ENCODE assay signal across 8 cellular contexts in genomic region chr1:37486680-37487618, GRCh38. TPM values are rescaled to one million over a fixed set of nuclear protein-coding genes. Genes with fewer than 3 reads are reported as not detected.
DNase-seq lines count a peak whose midpoint lies in the region; ATAC-seq and TF ChIP-seq lines count a peak whose summit lies in the region.

No MANE protein-coding gene starts in this region.

- H3K27ac ChIP-seq in duodenal mucosa (ENCODE audit: low read depth, low read length), result peak overlapping the region; percentile 15

- TF ChIP-seq CTCF in AG09309 (IDR thresholded peaks at IDR 0.05; ENCODE audit: control insufficient read depth, insufficient read depth, low read depth, low read length, missing control alignments), result peak; percentile 99

- DNase-seq in AG09309 (ENCODE audit: low read depth) (no peak), NCI-H510A treated with DMSO at 0.1 percent for 48 hours (lab: John Stamatoyannopoulos, UW) (peak; percentile 99), lung microvascular endothelial cell (ENCODE audit: low read depth in 2 of 2) (peak; percentile 73 to 79)
- peak; percentile 87 for DNase-seq in activated CD4-positive, alpha-beta T cell treated with anti-CD3 and anti-CD28 coated beads, Interleukin-2, amount 50 U/mL, for 48 hours
- peak; percentile 60 for DNase-seq in stimulated activated CD8-positive, alpha-beta memory T cell treated with anti-CD3 and anti-CD28 coated beads, Interleukin-12 subunit alpha, Interleukin-12 subunit beta, amount 100 ng/mL, for 4 hours (ENCODE audit: low read depth)

- H3K36me3 ChIP-seq in duodenal mucosa (ENCODE audit: control insufficient read depth in 1 of 2, insufficient read depth in 2 of 2, low read length in 2 of 2), result peaks cover 24 to 47% of the 10 kb centered on the region in 2 donors

- peaks cover 26% of the 10 kb centered on the region in 2 donors for H3K4me1 ChIP-seq in duodenal mucosa (ENCODE audit: control insufficient read depth in 1 of 2, insufficient read depth in 2 of 2, low read length in 2 of 2)

- H3K27me3 ChIP-seq in duodenal mucosa (ENCODE audit: control insufficient read depth in 1 of 2, insufficient read depth in 2 of 2, low read length in 2 of 2), result no peaks in the 10 kb centered on the region

- no peaks in the 10 kb centered on the region for H3K9me3 ChIP-seq in duodenal mucosa (ENCODE audit: control insufficient read depth in 1 of 2, low read length in 2 of 2)

- ATAC-seq in GM18867 (IDR thresholded peaks at IDR 0.05; ENCODE audit: unreplicated experiment) (peak; percentile 46), HG02678 (IDR thresholded peaks at IDR 0.05; ENCODE audit: unreplicated experiment) (no peak)

- H3K4me3 ChIP-seq in AG09309 (ENCODE audit: control insufficient read depth, low read depth, low read length) (no peak overlapping the region), duodenal mucosa (ENCODE audit: low read depth in 1 of 2, low read length in 2 of 2) (no peak overlapping the region)

- H3K9ac ChIP-seq in duodenal mucosa (ENCODE audit: low read depth in 1 of 2, low read length in 2 of 2), result peak overlapping the region; percentile 24 to 43

RNA-seq across cellular contexts. Expression of gene ZC3H12A, which starts 12.6 kb away (rescaled TPM):
- 1.1 and 2.4 TPM in 2 replicates for total RNA-seq in lung microvascular endothelial cell

RNA-seq across cellular contexts. Expression of gene MEAF6, which starts 27.6 kb away (rescaled TPM):
- total RNA-seq in lung microvascular endothelial cell, result 27.9 and 41.3 TPM in 2 replicates
